21 cellular contexts compared by ENCODE assay signal in genomic region chr9:131051592-131052517, GRCh38.
"Had no signal": no experiment of that assay in that cellular context is flagged by ENCODE, and none has a peak within 500 bp of the region (broad histone marks: within the 10 kb centered on the region; RNA-seq: fewer than 3 reads in every experiment).

No MANE protein-coding gene starts in this region.

- ATAC-seq: activated CD8-positive, alpha-beta memory T cell treated with anti-CD3 and anti-CD28 coated beads, Interleukin-2, amount 10 ng/mL, durations not matched to agents 7 days and 5 days; activated naive CD4-positive, alpha-beta T cell treated with anti-CD3 and anti-CD28 coated beads, Interleukin-2, amount 50 U/mL, for 72 hours had no signal

- H3K36me3 ChIP-seq: breast epithelium, Peyer's patch had no signal

- H3K27ac ChIP-seq: breast epithelium, Peyer's patch, RWPE1 had no signal

- H3K9me3 ChIP-seq: breast epithelium, Peyer's patch had no signal

- H3K4me3 ChIP-seq: breast epithelium, Peyer's patch had no signal

- DNase-seq: activated CD4-positive, alpha-beta T cell treated with anti-CD3 and anti-CD28 coated beads for 48 hours; activated CD4-positive, alpha-beta T cell treated with anti-CD3 and anti-CD28 coated beads, Interleukin-2, amount 50 U/mL, for 48 hours; activated CD4-positive, CD25-positive, alpha-beta regulatory T cell treated with anti-CD3 and anti-CD28 coated beads, Interleukin-2, amount 50 U/mL, for 72 hours; activated CD8-positive, alpha-beta memory T cell treated with anti-CD3 and anti-CD28 coated beads, Interleukin-2, amount 10 ng/mL, durations not matched to agents 7 days and 5 days; activated effector memory CD4-positive, alpha-beta T cell treated with anti-CD3 and anti-CD28 coated beads, Interleukin-2, amount 50 U/mL, for 16 hours; activated naive CD4-positive, alpha-beta T cell treated with Interleukin-2 at 50 U/mL for 16 hours; activated T-cell treated with anti-CD3 and anti-CD28 coated beads, Interleukin-2, amount 50 U/mL, for 24 hours; amygdala; MM.1S; NCI-H1105; NCI-H1436; NCI-H187; NCI-H2081; NCI-H510A treated with DMSO at 0.1 percent for 48 hours; NCI-H69; NK-92 treated with Interleukin-12 subunit alpha and Interleukin-12 subunit beta, amount 100 ng/mL, for 24 hours; Peyer's patch; SHP77 treated with DMSO at 0.1 percent for 48 hours had no signal

- H3K27me3 ChIP-seq: Peyer's patch had no signal

- H3K4me1 ChIP-seq: breast epithelium, Peyer's patch had no signal
